In genomic region chr2:219501441-219501840, GRCh38 we compare ENCODE assay signal across 28 cellular contexts. TPM values are rescaled to one million over a fixed set of nuclear protein-coding genes. Genes with fewer than 3 reads are reported as not detected.
DNase-seq lines count a peak whose midpoint lies in the region; ATAC-seq, FAIRE-seq and TF ChIP-seq lines count a peak whose summit lies in the region.
"Had no signal": no experiment of that assay in that cellular context is flagged by ENCODE, and none has a peak within 500 bp of the region (broad histone marks: within the 10 kb centered on the region; RNA-seq: fewer than 3 reads in every experiment).

No MANE protein-coding gene starts in this region.

- H3K9me3 ChIP-seq in K562 (replicated peaks; ENCODE audit: control insufficient read depth, insufficient read depth, low read depth, low read length), result no peaks in the 10 kb centered on the region
- H3K9me3 ChIP-seq: BLaER1, Caco-2, HAP-1, MG63, SJSA1 had no signal

- TF ChIP-seq RAD21 in K562 (CRISPR knock-in tag; conservative IDR thresholded peaks at IDR 0.05 in 1 of 2, IDR thresholded peaks at IDR 0.05 in 1 of 2), result no peak

- H2AFZ ChIP-seq in K562 (ENCODE audit: low read depth, low read length), result no peak overlapping the region
- H2AFZ ChIP-seq: GM23248 had no signal

- no peaks in the 10 kb centered on the region for H3K27me3 ChIP-seq in K562 (ENCODE audit: control insufficient read depth in 2 of 2, insufficient read depth in 2 of 2, low read length in 2 of 2)
- H3K27me3 ChIP-seq: MG63, SJSA1 had no signal

- TF ChIP-seq POLR2A in K562 (conservative IDR thresholded peaks at IDR 0.05), result no peak

- POLR2A ChIA-PET in K562 (lab: Yijun Ruan, JAX), result interaction anchor here (0.6 to 4.9 kb wide), 4 partner anchors 7 to 455 kb away, joined by 4 to 37 read pairs (median 12); partner anchors contain the start of gene ASIC4

- H4K20me1 ChIP-seq in K562 (replicated peaks; ENCODE audit: control insufficient read depth, insufficient read depth, low read length), result no peaks in the 10 kb centered on the region
- H4K20me1 ChIP-seq: BLaER1 had no signal

- no peak for ATAC-seq in natural killer cell
- ATAC-seq in natural killer cell treated with Interleukin-12 subunit alpha and Interleukin-12 subunit beta and Interleukin-15 and Interleukin-18, amount 100 ng/mL, for 72 hours, result no peak
- ATAC-seq in K562, result no peak
- ATAC-seq: HepG2 had no signal

- H3K9me3 Mint-ChIP-seq in natural killer cell (no peaks in the 10 kb centered on the region), neural crest cell (no peaks in the 10 kb centered on the region)
- no peaks in the 10 kb centered on the region for H3K9me3 Mint-ChIP-seq in natural killer cell treated with Interleukin-12 subunit alpha and Interleukin-12 subunit beta and Interleukin-15 and Interleukin-18, amount 100 ng/mL, for 72 hours
- H3K9me3 Mint-ChIP-seq: CD4-positive, alpha-beta memory T cell; HFFc6 had no signal

- no peak for TF ChIP-seq CTCF in natural killer cell (IDR thresholded peaks at IDR 0.05)
- TF ChIP-seq CTCF in K562 (IDR thresholded peaks at IDR 0.05 in 2 of 3, conservative IDR thresholded peaks at IDR 0.05 in 1 of 3; ENCODE audit: insufficient read depth in 2 of 3, low read depth in 1 of 3, low read length in 3 of 3), result no peak
- no peak for TF ChIP-seq CTCF in neural crest cell (conservative IDR thresholded peaks at IDR 0.05)

- BruUV-seq in K562 (replicated peaks; lab: Mats Ljungman, UMichigan), result no TSS peak

- H3K27me3 Mint-ChIP-seq in natural killer cell (ENCODE audit: low read depth in 2 of 2) (peaks cover 0 to 5% of the 10 kb centered on the region in 2 donors), neural crest cell (ENCODE audit: low read depth) (peaks cover 21% of the 10 kb centered on the region)
- peaks cover 0 to 1% of the 10 kb centered on the region in 2 donors for H3K27me3 Mint-ChIP-seq in natural killer cell treated with Interleukin-12 subunit alpha and Interleukin-12 subunit beta and Interleukin-15 and Interleukin-18, amount 100 ng/mL, for 72 hours

- H3K4me1 Mint-ChIP-seq in natural killer cell, result peaks cover 26 to 45% of the 10 kb centered on the region in 2 donors
- H3K4me1 Mint-ChIP-seq in natural killer cell treated with Interleukin-12 subunit alpha and Interleukin-12 subunit beta and Interleukin-15 and Interleukin-18, amount 100 ng/mL, for 72 hours (ENCODE audit: low read depth in 2 of 2), result peaks cover 26 to 34% of the 10 kb centered on the region in 2 donors
- H3K4me1 Mint-ChIP-seq in neural crest cell, result peaks cover 25% of the 10 kb centered on the region

- H3K36me3 Mint-ChIP-seq in natural killer cell (peaks cover 7% of the 10 kb centered on the region), neural crest cell (ENCODE audit: low read depth) (no peaks in the 10 kb centered on the region)
- no peaks in the 10 kb centered on the region for H3K36me3 Mint-ChIP-seq in natural killer cell treated with Interleukin-12 subunit alpha and Interleukin-12 subunit beta and Interleukin-15 and Interleukin-18, amount 100 ng/mL, for 72 hours

- peak overlapping the region; percentile 52 to 92 for H3K9ac ChIP-seq in K562 (ENCODE audit: insufficient read depth in 1 of 2, low read depth in 2 of 2, low read length in 2 of 2)
- H3K9ac ChIP-seq: BLaER1, GM23248 had no signal

- peaks cover 54% of the 10 kb centered on the region for H3K79me2 ChIP-seq in K562 (ENCODE audit: control insufficient read depth, insufficient read depth, low read length)

- H3K4me2 ChIP-seq in K562 (ENCODE audit: insufficient read depth, low read length), result peak overlapping the region; percentile 77
- H3K4me2 ChIP-seq: BLaER1 had no signal

- H3K27ac ChIP-seq in K562 (ENCODE audit: extremely low read depth, low read depth, low read length), result peak overlapping the region; percentile 53; the same call in 2 of the 3 replicates
- H3K27ac ChIP-seq: BLaER1, GM23248, SJSA1 had no signal

- FAIRE-seq in K562 (lab: Jason Lieb, UNC), result peak; percentile 94
- FAIRE-seq: A204.1, G401.6, HepG2 had no signal

- peak; percentile 57 for TF ChIP-seq EP300 in K562 (IDR thresholded peaks at IDR 0.05; ENCODE audit: low read length)

- peaks cover 38% of the 10 kb centered on the region; the same call in 2 of the 3 replicates for H3K36me3 ChIP-seq in K562 (ENCODE audit: control insufficient read depth, insufficient read depth, low read length)

- H3K4me1 ChIP-seq in K562 (replicated peaks in 1 of 2; ENCODE audit: control insufficient read depth in 2 of 2, insufficient read depth in 2 of 2, low read length in 2 of 2), result peaks cover 37 to 63% of the 10 kb centered on the region in 2 experiments

- intact Hi-C loops in natural killer cell (cut with micrococcal nuclease) (no loop called here), K562 (cut with micrococcal nuclease) (no loop called here)

- WGBS in K562 (ENCODE audit: insufficient coverage, low coverage, missing lambda C conversion rate), result 8% methylated on average over 6 of the region's 6 CpGs

- no peaks in the 10 kb centered on the region for H3K9me1 ChIP-seq in K562 (ENCODE audit: control insufficient read depth, insufficient read depth, low read length)

- H3K27ac Mint-ChIP-seq in natural killer cell (no peak overlapping the region), neural crest cell (ENCODE audit: unreplicated experiment) (no peak overlapping the region)
- H3K27ac Mint-ChIP-seq in natural killer cell treated with Interleukin-12 subunit alpha and Interleukin-12 subunit beta and Interleukin-15 and Interleukin-18, amount 100 ng/mL, for 72 hours, result no peak overlapping the region
- H3K27ac Mint-ChIP-seq: CD4-positive, alpha-beta memory T cell; HFFc6 had no signal

- DNase-seq in natural killer cell, result no peak
- no peak for DNase-seq in natural killer cell treated with Interleukin-12 subunit alpha and Interleukin-12 subunit beta and Interleukin-15 and Interleukin-18, amount 100 ng/mL, for 72 hours (ENCODE audit: low spot score)
- DNase-seq in K562 (ENCODE audit: extremely low read depth in 1 of 4, low spot score in 3 of 4), result peak in 2 of 4 experiments; percentile 68 to 85
- DNase-seq in neural crest cell (ENCODE audit: low read depth, low spot score), result no peak
- DNase-seq in activated gamma-delta T cell treated with Interleukin-2 at 50 U/mL for 16 hours, result no peak
- DNase-seq in SK-N-DZ (ENCODE audit: low spot score), result no peak
- no peak for DNase-seq in C1 segment of cervical spinal cord (lab: John Stamatoyannopoulos, UW)
- DNase-seq: Caco-2, GM23248, HFFc6, KBM-7, MG63, NCI-H2029, NCI-H226, NCI-H510A, NCI-H69, Right ventricle myocardium superior, RPMI8226 had no signal

- CTCF ChIA-PET in K562 (lab: Yijun Ruan, JAX; ENCODE audit: low intra/inter-chr PET ratio), result no interaction called here

- H3K4me3 ChIP-seq in K562, result peak overlapping the region; percentile 30
- H3K4me3 ChIP-seq: BLaER1, GM23248, HAP-1, MG63, SJSA1 had no signal

- in situ Hi-C loops in K562 (cut with MboI), result no loop called here

- H3K4me3 Mint-ChIP-seq in natural killer cell (peak overlapping the region; percentile 50), neural crest cell (peak overlapping the region; percentile 82)
- H3K4me3 Mint-ChIP-seq in natural killer cell treated with Interleukin-12 subunit alpha and Interleukin-12 subunit beta and Interleukin-15 and Interleukin-18, amount 100 ng/mL, for 72 hours, result no peak overlapping the region
- H3K4me3 Mint-ChIP-seq: HFFc6 had no signal

RNA-seq across cellular contexts. Expression of gene GMPPA, which starts 2.8 kb away (rescaled TPM):
- total RNA-seq in natural killer cell (10 to 100 TPM; 27.6 to 36.3 (median 33.8) TPM), K562 (2014; rRNA removed) (66.7 and 93.8 TPM in 2 replicates), K562 (2014; rRNA removed; fragmentation: Illumina TruSeq; extraction: Trizol) (38.5 and 47.9 TPM in 2 replicates), K562 (2015; rRNA removed; fragmentation: Illumina TruSeq; extraction: Trizol) (59.6 and 65.4 TPM in 2 replicates), K562 (2021) (69.7 and 71.3 TPM in 2 replicates), neural crest cell (24.3 and 26.1 TPM in 2 replicates)
- 10 to 100 TPM; 55.5 to 67.1 TPM for total RNA-seq in natural killer cell treated with Interleukin-12 subunit alpha and Interleukin-12 subunit beta and Interleukin-15 and Interleukin-18, amount 100 ng/mL, for 72 hours
- total RNA-seq in K562 (2011; cell fraction: chromatin; rRNA removed; ENCODE audit: low replicate concordance), result 76.3 and 182 TPM in 2 replicates
- 113 and 116 TPM in 2 replicates for total RNA-seq in K562 (2011; cell fraction: nucleolus; rRNA removed)
- total RNA-seq in K562 (2011; cell fraction: nucleoplasm; rRNA removed), result 78.7 and 92.4 TPM in 2 replicates
- polyA plus RNA-seq in K562 (2011; rRNA removed) (101 and 108 TPM in 2 replicates), K562 (2014; fragmentation: Illumina TruSeq; extraction: Trizol) (82.1 and 90.5 TPM in 2 replicates), K562 (2014; fragmentation: Nextera tagmentation; extraction: Ambion mirVana) (10 to 100 TPM in 1 of 2 experiments, 1 to 10 TPM in 1; 7.0 to 24.7 TPM), K562 (2014; rRNA removed) (71.2 and 75.4 TPM in 2 replicates)
- polyA plus RNA-seq in K562 (2011; cell fraction: cytosol; rRNA removed), result 152 and 203 TPM in 2 replicates
- 219 and 235 TPM in 2 replicates for polyA plus RNA-seq in K562 (2011; cell fraction: nucleus; rRNA removed)
- polyA plus RNA-seq in K562 (2012), result 99.0 and 134 TPM in 2 replicates
- polyA minus RNA-seq in K562 (2011; rRNA and poly(A)+ RNA removed), result 73.2 and 103 TPM in 2 replicates
- 47.8 and 64.1 TPM in 2 replicates for polyA minus RNA-seq in K562 (2011; cell fraction: cytosol; rRNA and poly(A)+ RNA removed)
- polyA minus RNA-seq in K562 (2011; cell fraction: nucleus; rRNA and poly(A)+ RNA removed), result 38.2 and 59.0 TPM in 2 replicates
- polyA plus RNA-seq in SK-N-DZ (2014; cell fraction: cytosol; rRNA removed), result 37.1 and 42.5 TPM in 2 replicates
- polyA plus RNA-seq in SK-N-DZ (2014; cell fraction: nucleus; rRNA removed), result 69.3 and 75.5 TPM in 2 replicates

RNA-seq across cellular contexts. Expression of gene ASIC4, which starts 12.8 kb away (rescaled TPM):
- total RNA-seq in natural killer cell, result under 1 TPM in 2 of 3 donors, not detected in 1; 0.12 to 0.20 TPM
- under 1 TPM in 1 of 2 donors, not detected in 1; 0.12 TPM for total RNA-seq in natural killer cell treated with Interleukin-12 subunit alpha and Interleukin-12 subunit beta and Interleukin-15 and Interleukin-18, amount 100 ng/mL, for 72 hours
- total RNA-seq in K562 (2011; cell fraction: chromatin; rRNA removed; ENCODE audit: low replicate concordance), result 14.4 and 30.7 TPM in 2 replicates
- 21.7 and 26.1 TPM in 2 replicates for total RNA-seq in K562 (2011; cell fraction: nucleolus; rRNA removed)
- 15.1 and 18.3 TPM in 2 replicates for total RNA-seq in K562 (2011; cell fraction: nucleoplasm; rRNA removed)
- total RNA-seq in K562 (2014; rRNA removed), result 17.7 and 24.8 TPM in 2 replicates
- total RNA-seq in K562 (2014; rRNA removed; fragmentation: Illumina TruSeq; extraction: Trizol), result 2.3 and 3.8 TPM in 2 replicates
- 9.6 and 9.8 TPM in 2 replicates for total RNA-seq in K562 (2015; rRNA removed; fragmentation: Illumina TruSeq; extraction: Trizol)
- 13.5 and 14.7 TPM in 2 replicates for total RNA-seq in K562 (2021)
- polyA plus RNA-seq in K562 (2011; rRNA removed), result 2.5 and 8.6 TPM in 2 replicates
- polyA plus RNA-seq in K562 (2011; cell fraction: cytosol; rRNA removed), result 4.7 and 5.7 TPM in 2 replicates
- polyA plus RNA-seq in K562 (2011; cell fraction: nucleus; rRNA removed), result 48.9 and 62.7 TPM in 2 replicates
- polyA plus RNA-seq in K562 (2012), result 15.2 and 19.8 TPM in 2 replicates
- polyA plus RNA-seq in K562 (2014; fragmentation: Illumina TruSeq; extraction: Trizol), result 4.8 and 5.0 TPM in 2 replicates
- polyA plus RNA-seq in K562 (2014; fragmentation: Nextera tagmentation; extraction: Ambion mirVana), result under 1 TPM; 0.07 to 0.08 TPM
- polyA plus RNA-seq in K562 (2014; rRNA removed), result 19.0 and 19.2 TPM in 2 replicates
- polyA minus RNA-seq in K562 (2011; rRNA and poly(A)+ RNA removed), result 2.5 and 4.5 TPM in 2 replicates
- 2.6 and 8.5 TPM in 2 replicates for polyA minus RNA-seq in K562 (2011; cell fraction: cytosol; rRNA and poly(A)+ RNA removed)
- 13.9 and 26.5 TPM in 2 replicates for polyA minus RNA-seq in K562 (2011; cell fraction: nucleus; rRNA and poly(A)+ RNA removed)
- total RNA-seq in neural crest cell, result 1.0 and 1.5 TPM in 2 replicates
- polyA plus RNA-seq in SK-N-DZ (2014; cell fraction: cytosol; rRNA removed), result 1.8 and 2.4 TPM in 2 replicates
- polyA plus RNA-seq in SK-N-DZ (2014; cell fraction: nucleus; rRNA removed), result 4.6 and 8.0 TPM in 2 replicates
- total RNA-seq: HepG2, HT1080, LHCN-M2, Right ventricle myocardium superior, SJSA1 had no signal
- polyA plus RNA-seq: AG04450; CD4-positive, alpha-beta memory T cell; GM23248 had no signal

RNA-seq across cellular contexts. Expression of gene CHPF, which starts 42.2 kb away (rescaled TPM):
- 10 to 100 TPM in 2 of 3 donors, 1 to 10 TPM in 1; 9.6 to 19.2 (median 12.7) TPM for total RNA-seq in natural killer cell
- 10 to 100 TPM; 52.4 to 57.5 TPM for total RNA-seq in natural killer cell treated with Interleukin-12 subunit alpha and Interleukin-12 subunit beta and Interleukin-15 and Interleukin-18, amount 100 ng/mL, for 72 hours
- 9.1 and 46.2 TPM in 2 replicates for total RNA-seq in K562 (2011; cell fraction: chromatin; rRNA removed; ENCODE audit: low replicate concordance)
- 74.1 and 96.4 TPM in 2 replicates for total RNA-seq in K562 (2011; cell fraction: nucleolus; rRNA removed)
- total RNA-seq in K562 (2011; cell fraction: nucleoplasm; rRNA removed), result 36.0 and 36.5 TPM in 2 replicates
- total RNA-seq in K562 (2014; rRNA removed), result 57.2 and 67.6 TPM in 2 replicates
- 1.5 and 2.0 TPM in 2 replicates for total RNA-seq in K562 (2014; rRNA removed; fragmentation: Illumina TruSeq; extraction: Trizol)
- total RNA-seq in K562 (2015; rRNA removed; fragmentation: Illumina TruSeq; extraction: Trizol), result 7.9 and 9.0 TPM in 2 replicates
- total RNA-seq in K562 (2021), result 40.1 and 41.1 TPM in 2 replicates
- polyA plus RNA-seq in K562 (2011; rRNA removed), result 9.9 and 14.8 TPM in 2 replicates
- polyA plus RNA-seq in K562 (2011; cell fraction: cytosol; rRNA removed), result 22.8 and 80.8 TPM in 2 replicates
- 25.6 and 44.2 TPM in 2 replicates for polyA plus RNA-seq in K562 (2011; cell fraction: nucleus; rRNA removed)
- 22.4 and 47.7 TPM in 2 replicates for polyA plus RNA-seq in K562 (2012)
- polyA plus RNA-seq in K562 (2014; fragmentation: Illumina TruSeq; extraction: Trizol), result 2.6 and 11.5 TPM in 2 replicates
- under 1 TPM; 0.15 to 0.35 TPM for polyA plus RNA-seq in K562 (2014; fragmentation: Nextera tagmentation; extraction: Ambion mirVana)
- polyA plus RNA-seq in K562 (2014; rRNA removed), result 31.8 and 32.1 TPM in 2 replicates
- polyA minus RNA-seq in K562 (2011; rRNA and poly(A)+ RNA removed), result 3.4 and 5.3 TPM in 2 replicates
- polyA minus RNA-seq in K562 (2011; cell fraction: cytosol; rRNA and poly(A)+ RNA removed), result 25.0 and 30.2 TPM in 2 replicates
- 24.2 and 27.0 TPM in 2 replicates for polyA minus RNA-seq in K562 (2011; cell fraction: nucleus; rRNA and poly(A)+ RNA removed)
- total RNA-seq in neural crest cell, result 27.0 and 30.0 TPM in 2 replicates
- polyA plus RNA-seq in SK-N-DZ (2014; cell fraction: cytosol; rRNA removed), result 32.0 and 36.6 TPM in 2 replicates
- 23.0 and 30.2 TPM in 2 replicates for polyA plus RNA-seq in SK-N-DZ (2014; cell fraction: nucleus; rRNA removed)

RNA-seq across cellular contexts. Expression of gene TMEM198, which starts 42.4 kb away (rescaled TPM):
- total RNA-seq in natural killer cell, result 1 to 10 TPM; 1.7 to 2.3 (median 1.8) TPM
- 1 to 10 TPM; 3.6 to 7.6 TPM for total RNA-seq in natural killer cell treated with Interleukin-12 subunit alpha and Interleukin-12 subunit beta and Interleukin-15 and Interleukin-18, amount 100 ng/mL, for 72 hours
- 1.3 and 5.0 TPM in 2 replicates for total RNA-seq in K562 (2011; cell fraction: chromatin; rRNA removed; ENCODE audit: low replicate concordance)
- total RNA-seq in K562 (2011; cell fraction: nucleolus; rRNA removed), result 4.3 and 6.5 TPM in 2 replicates
- 3.1 and 3.4 TPM in 2 replicates for total RNA-seq in K562 (2011; cell fraction: nucleoplasm; rRNA removed)
- 1.1 and 2.5 TPM in 2 replicates for total RNA-seq in K562 (2014; rRNA removed)
- 0.38 and 0.47 TPM in 2 replicates for total RNA-seq in K562 (2014; rRNA removed; fragmentation: Illumina TruSeq; extraction: Trizol)
- total RNA-seq in K562 (2015; rRNA removed; fragmentation: Illumina TruSeq; extraction: Trizol), result 0.98 and 1.1 TPM in 2 replicates
- total RNA-seq in K562 (2021), result 2.4 and 3.8 TPM in 2 replicates
- polyA plus RNA-seq in K562 (2011; rRNA removed), result 1.1 and 2.2 TPM in 2 replicates
- 2.6 and 3.9 TPM in 2 replicates for polyA plus RNA-seq in K562 (2011; cell fraction: cytosol; rRNA removed)
- 19.4 and 26.1 TPM in 2 replicates for polyA plus RNA-seq in K562 (2011; cell fraction: nucleus; rRNA removed)
- 2.1 and 3.5 TPM in 2 replicates for polyA plus RNA-seq in K562 (2012)
- 1.0 and 1.3 TPM in 2 replicates for polyA plus RNA-seq in K562 (2014; fragmentation: Illumina TruSeq; extraction: Trizol)
- under 1 TPM; 0.03 TPM for polyA plus RNA-seq in K562 (2014; fragmentation: Nextera tagmentation; extraction: Ambion mirVana)
- 2.5 and 2.7 TPM in 2 replicates for polyA plus RNA-seq in K562 (2014; rRNA removed)
- polyA minus RNA-seq in K562 (2011; rRNA and poly(A)+ RNA removed), result 0.36 and 0.81 TPM in 2 replicates
- polyA minus RNA-seq in K562 (2011; cell fraction: cytosol; rRNA and poly(A)+ RNA removed), result 0.95 and 1.0 TPM in 2 replicates
- polyA minus RNA-seq in K562 (2011; cell fraction: nucleus; rRNA and poly(A)+ RNA removed), result 1.5 and 1.7 TPM in 2 replicates
- 15.7 and 16.4 TPM in 2 replicates for total RNA-seq in neural crest cell
- polyA plus RNA-seq in SK-N-DZ (2014; cell fraction: cytosol; rRNA removed), result 29.0 and 33.6 TPM in 2 replicates
- 28.0 and 28.4 TPM in 2 replicates for polyA plus RNA-seq in SK-N-DZ (2014; cell fraction: nucleus; rRNA removed)
- polyA plus RNA-seq: CD4-positive, alpha-beta memory T cell had no signal
